23 cellular contexts compared by ENCODE assay signal in genomic region chr12:21558100-21558679, GRCh38. TPM values are rescaled to one million over a fixed set of nuclear protein-coding genes. Genes with fewer than 3 reads are reported as not detected.
"Had no signal": no experiment of that assay in that cellular context is flagged by ENCODE, and none has a peak within 500 bp of the region (broad histone marks: within the 10 kb centered on the region; RNA-seq: fewer than 3 reads in every experiment).

No MANE protein-coding gene starts in this region.

- H3K27me3 ChIP-seq: SJSA1 had no signal

- FAIRE-seq: RCC 7860 had no signal

- H3K27ac ChIP-seq: SJSA1, SK-N-MC had no signal

- H3K4me3 ChIP-seq: SJSA1, SK-N-MC had no signal

- DNase-seq: IMR-90, Karpas-422, KG1, MM.1S, NCI-H1092 treated with DMSO at 0.1 percent for 48 hours, NCI-H1436, NCI-H187, NCI-H2029, NCI-H2081 treated with DMSO at 0.1 percent for 48 hours, NCI-H2171, NCI-H226, NCI-H446, NCI-H510A, NCI-H524 treated with DMSO at 0.1 percent for 48 hours, NCI-H69, NCI-H774, Right ventricle myocardium superior, RPMI8226, SIG-M5 had no signal

- H3K4me1 ChIP-seq: SJSA1 had no signal

- H3K9me3 ChIP-seq: SJSA1 had no signal

- H3K36me3 ChIP-seq: SJSA1 had no signal

RNA-seq across cellular contexts. Expression of gene SPX, which starts 32.1 kb away (rescaled TPM):
- total RNA-seq: HT-29 had no signal

RNA-seq across cellular contexts. Expression of gene GYS2, which starts 46.5 kb away (rescaled TPM):
- total RNA-seq: HT-29, IMR-90, Right ventricle myocardium superior, SJSA1 had no signal
- polyA plus RNA-seq: IMR-90 had no signal
